ENCODE assay signal across 1 cellular context in the genomic region with DNA sequence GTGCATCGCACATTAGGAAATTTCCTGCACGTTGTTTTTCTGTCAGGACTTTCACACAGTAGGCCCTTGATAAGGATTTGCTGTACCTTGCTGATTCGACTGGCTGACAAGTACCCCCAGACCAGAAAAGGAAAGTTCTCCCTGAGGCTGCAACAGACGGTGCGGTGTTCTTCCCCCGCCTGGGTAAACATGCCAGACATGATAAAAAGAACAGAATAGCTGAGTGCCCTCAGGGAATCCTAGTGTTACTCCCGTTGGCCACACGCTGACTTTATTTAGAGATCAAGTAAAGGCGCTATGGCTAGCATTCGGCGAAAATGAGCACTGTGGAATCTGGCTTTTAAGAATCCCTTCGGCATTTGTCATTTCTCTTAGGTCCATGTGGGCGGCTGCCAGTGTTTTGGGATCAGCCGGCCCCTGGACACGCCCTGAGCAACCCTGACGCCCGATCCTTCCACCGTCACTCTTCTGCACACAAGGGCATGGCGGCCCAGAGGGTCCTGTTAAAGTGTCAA.
TF ChIP-seq lines count a peak whose summit lies in the region.

No MANE protein-coding gene starts in this region.

TF ChIP-seq in WTC11, 78 proteins besides CTCF, POLR2A, EP300 and RAD21 (continued from another document):
- TF ChIP-seq, protein P1, sequence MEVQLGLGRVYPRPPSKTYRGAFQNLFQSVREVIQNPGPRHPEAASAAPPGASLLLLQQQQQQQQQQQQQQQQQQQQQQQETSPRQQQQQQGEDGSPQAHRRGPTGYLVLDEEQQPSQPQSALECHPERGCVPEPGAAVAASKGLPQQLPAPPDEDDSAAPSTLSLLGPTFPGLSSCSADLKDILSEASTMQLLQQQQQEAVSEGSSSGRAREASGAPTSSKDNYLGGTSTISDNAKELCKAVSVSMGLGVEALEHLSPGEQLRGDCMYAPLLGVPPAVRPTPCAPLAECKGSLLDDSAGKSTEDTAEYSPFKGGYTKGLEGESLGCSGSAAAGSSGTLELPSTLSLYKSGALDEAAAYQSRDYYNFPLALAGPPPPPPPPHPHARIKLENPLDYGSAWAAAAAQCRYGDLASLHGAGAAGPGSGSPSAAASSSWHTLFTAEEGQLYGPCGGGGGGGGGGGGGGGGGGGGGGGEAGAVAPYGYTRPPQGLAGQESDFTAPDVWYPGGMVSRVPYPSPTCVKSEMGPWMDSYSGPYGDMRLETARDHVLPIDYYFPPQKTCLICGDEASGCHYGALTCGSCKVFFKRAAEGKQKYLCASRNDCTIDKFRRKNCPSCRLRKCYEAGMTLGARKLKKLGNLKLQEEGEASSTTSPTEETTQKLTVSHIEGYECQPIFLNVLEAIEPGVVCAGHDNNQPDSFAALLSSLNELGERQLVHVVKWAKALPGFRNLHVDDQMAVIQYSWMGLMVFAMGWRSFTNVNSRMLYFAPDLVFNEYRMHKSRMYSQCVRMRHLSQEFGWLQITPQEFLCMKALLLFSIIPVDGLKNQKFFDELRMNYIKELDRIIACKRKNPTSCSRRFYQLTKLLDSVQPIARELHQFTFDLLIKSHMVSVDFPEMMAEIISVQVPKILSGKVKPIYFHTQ (CRISPR knock-in tag; IDR thresholded peaks at IDR 0.05) = no peak
- TF ChIP-seq, protein P2, sequence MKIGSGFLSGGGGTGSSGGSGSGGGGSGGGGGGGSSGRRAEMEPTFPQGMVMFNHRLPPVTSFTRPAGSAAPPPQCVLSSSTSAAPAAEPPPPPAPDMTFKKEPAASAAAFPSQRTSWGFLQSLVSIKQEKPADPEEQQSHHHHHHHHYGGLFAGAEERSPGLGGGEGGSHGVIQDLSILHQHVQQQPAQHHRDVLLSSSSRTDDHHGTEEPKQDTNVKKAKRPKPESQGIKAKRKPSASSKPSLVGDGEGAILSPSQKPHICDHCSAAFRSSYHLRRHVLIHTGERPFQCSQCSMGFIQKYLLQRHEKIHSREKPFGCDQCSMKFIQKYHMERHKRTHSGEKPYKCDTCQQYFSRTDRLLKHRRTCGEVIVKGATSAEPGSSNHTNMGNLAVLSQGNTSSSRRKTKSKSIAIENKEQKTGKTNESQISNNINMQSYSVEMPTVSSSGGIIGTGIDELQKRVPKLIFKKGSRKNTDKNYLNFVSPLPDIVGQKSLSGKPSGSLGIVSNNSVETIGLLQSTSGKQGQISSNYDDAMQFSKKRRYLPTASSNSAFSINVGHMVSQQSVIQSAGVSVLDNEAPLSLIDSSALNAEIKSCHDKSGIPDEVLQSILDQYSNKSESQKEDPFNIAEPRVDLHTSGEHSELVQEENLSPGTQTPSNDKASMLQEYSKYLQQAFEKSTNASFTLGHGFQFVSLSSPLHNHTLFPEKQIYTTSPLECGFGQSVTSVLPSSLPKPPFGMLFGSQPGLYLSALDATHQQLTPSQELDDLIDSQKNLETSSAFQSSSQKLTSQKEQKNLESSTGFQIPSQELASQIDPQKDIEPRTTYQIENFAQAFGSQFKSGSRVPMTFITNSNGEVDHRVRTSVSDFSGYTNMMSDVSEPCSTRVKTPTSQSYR (CRISPR knock-in tag; IDR thresholded peaks at IDR 0.05) = no peak
- TF ChIP-seq, protein P3, sequence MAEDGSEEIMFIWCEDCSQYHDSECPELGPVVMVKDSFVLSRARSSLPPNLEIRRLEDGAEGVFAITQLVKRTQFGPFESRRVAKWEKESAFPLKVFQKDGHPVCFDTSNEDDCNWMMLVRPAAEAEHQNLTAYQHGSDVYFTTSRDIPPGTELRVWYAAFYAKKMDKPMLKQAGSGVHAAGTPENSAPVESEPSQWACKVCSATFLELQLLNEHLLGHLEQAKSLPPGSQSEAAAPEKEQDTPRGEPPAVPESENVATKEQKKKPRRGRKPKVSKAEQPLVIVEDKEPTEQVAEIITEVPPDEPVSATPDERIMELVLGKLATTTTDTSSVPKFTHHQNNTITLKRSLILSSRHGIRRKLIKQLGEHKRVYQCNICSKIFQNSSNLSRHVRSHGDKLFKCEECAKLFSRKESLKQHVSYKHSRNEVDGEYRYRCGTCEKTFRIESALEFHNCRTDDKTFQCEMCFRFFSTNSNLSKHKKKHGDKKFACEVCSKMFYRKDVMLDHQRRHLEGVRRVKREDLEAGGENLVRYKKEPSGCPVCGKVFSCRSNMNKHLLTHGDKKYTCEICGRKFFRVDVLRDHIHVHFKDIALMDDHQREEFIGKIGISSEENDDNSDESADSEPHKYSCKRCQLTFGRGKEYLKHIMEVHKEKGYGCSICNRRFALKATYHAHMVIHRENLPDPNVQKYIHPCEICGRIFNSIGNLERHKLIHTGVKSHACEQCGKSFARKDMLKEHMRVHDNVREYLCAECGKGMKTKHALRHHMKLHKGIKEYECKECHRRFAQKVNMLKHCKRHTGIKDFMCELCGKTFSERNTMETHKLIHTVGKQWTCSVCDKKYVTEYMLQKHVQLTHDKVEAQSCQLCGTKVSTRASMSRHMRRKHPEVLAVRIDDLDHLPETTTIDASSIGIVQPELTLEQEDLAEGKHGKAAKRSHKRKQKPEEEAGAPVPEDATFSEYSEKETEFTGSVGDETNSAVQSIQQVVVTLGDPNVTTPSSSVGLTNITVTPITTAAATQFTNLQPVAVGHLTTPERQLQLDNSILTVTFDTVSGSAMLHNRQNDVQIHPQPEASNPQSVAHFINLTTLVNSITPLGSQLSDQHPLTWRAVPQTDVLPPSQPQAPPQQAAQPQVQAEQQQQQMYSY (CRISPR knock-in tag; IDR thresholded peaks at IDR 0.05) = no peak
- no peak for TF ChIP-seq EMX1 (CRISPR knock-in tag; IDR thresholded peaks at IDR 0.05)
- TF ChIP-seq GTF2I (CRISPR knock-in tag; conservative IDR thresholded peaks at IDR 0.05) = no peak
- TF ChIP-seq ZNF671 (CRISPR knock-in tag; IDR thresholded peaks at IDR 0.05) = no peak
- TF ChIP-seq, protein P4, sequence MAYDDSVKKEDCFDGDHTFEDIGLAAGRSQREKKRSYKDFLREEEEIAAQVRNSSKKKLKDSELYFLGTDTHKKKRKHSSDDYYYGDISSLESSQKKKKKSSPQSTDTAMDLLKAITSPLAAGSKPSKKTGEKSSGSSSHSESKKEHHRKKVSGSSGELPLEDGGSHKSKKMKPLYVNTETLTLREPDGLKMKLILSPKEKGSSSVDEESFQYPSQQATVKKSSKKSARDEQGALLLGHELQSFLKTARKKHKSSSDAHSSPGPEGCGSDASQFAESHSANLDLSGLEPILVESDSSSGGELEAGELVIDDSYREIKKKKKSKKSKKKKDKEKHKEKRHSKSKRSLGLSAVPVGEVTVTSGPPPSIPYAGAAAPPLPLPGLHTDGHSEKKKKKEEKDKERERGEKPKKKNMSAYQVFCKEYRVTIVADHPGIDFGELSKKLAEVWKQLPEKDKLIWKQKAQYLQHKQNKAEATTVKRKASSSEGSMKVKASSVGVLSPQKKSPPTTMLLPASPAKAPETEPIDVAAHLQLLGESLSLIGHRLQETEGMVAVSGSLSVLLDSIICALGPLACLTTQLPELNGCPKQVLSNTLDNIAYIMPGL (CRISPR knock-in tag; IDR thresholded peaks at IDR 0.05) = no peak
- TF ChIP-seq, protein P5, sequence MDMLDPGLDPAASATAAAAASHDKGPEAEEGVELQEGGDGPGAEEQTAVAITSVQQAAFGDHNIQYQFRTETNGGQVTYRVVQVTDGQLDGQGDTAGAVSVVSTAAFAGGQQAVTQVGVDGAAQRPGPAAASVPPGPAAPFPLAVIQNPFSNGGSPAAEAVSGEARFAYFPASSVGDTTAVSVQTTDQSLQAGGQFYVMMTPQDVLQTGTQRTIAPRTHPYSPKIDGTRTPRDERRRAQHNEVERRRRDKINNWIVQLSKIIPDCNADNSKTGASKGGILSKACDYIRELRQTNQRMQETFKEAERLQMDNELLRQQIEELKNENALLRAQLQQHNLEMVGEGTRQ (CRISPR knock-in tag; IDR thresholded peaks at IDR 0.05) = no peak
- TF ChIP-seq, protein P6, sequence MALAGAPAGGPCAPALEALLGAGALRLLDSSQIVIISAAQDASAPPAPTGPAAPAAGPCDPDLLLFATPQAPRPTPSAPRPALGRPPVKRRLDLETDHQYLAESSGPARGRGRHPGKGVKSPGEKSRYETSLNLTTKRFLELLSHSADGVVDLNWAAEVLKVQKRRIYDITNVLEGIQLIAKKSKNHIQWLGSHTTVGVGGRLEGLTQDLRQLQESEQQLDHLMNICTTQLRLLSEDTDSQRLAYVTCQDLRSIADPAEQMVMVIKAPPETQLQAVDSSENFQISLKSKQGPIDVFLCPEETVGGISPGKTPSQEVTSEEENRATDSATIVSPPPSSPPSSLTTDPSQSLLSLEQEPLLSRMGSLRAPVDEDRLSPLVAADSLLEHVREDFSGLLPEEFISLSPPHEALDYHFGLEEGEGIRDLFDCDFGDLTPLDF (CRISPR knock-in tag; IDR thresholded peaks at IDR 0.05) = no peak
- no peak for TF ChIP-seq ZNF423 (CRISPR knock-in tag; IDR thresholded peaks at IDR 0.05)
